8 cellular contexts compared by ENCODE assay signal in the genomic region with DNA sequence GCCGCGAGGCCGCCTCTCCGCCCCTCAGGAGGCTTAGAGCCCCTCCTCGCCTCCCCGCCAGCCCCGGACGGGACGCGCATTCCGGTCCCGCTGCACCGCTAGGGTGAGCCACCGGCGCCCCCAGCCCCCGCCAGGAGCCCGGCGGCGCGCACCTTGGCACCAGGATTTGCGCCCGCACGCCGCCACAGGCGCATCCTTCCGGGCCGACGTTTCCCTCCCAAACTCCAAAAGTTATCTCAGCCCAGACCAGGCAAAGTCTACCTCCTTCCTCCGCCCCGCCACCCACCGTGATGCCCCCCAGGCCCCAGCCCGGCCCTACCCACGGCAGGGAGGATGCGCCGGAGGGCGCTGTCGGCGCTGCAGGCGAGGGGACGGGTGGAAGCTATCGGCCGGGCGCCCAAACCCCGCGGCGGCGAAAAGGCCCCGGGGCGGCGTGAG. TPM values are rescaled to one million over a fixed set of nuclear protein-coding genes. Genes with fewer than 3 reads are reported as not detected.
DNase-seq lines count a peak whose midpoint lies in the region; ATAC-seq and TF ChIP-seq lines count a peak whose summit lies in the region.

No MANE protein-coding gene starts in this region.

- no peak overlapping the region for H2AK5ac ChIP-seq in mesendoderm (ENCODE audit: low read length)

- no peaks in the 10 kb centered on the region for H3K36me3 ChIP-seq in mesendoderm (ENCODE audit: control insufficient read depth, insufficient read depth, low read length)
- H3K36me3 ChIP-seq in suprapubic skin: no peaks in the 10 kb centered on the region

- TF ChIP-seq POLR2A in suprapubic skin (IDR thresholded peaks at IDR 0.05): no peak

- peak overlapping the region; percentile 14 for H3K4me2 ChIP-seq in mesendoderm (ENCODE audit: low read length)

- no peak overlapping the region for H4K5ac ChIP-seq in mesendoderm (ENCODE audit: low read length)

- H3K4me1 ChIP-seq in mesendoderm (ENCODE audit: control insufficient read depth, low read depth, low read length): no peaks in the 10 kb centered on the region
- H3K4me1 ChIP-seq in suprapubic skin: peaks cover 4% of the 10 kb centered on the region

- no peak overlapping the region for H3K4ac ChIP-seq in mesendoderm (ENCODE audit: low read depth, low read length)

- H3K27ac ChIP-seq in coronary artery: peak overlapping the region in 1 of 2 donors; percentile 33
- H3K27ac ChIP-seq in mesendoderm (ENCODE audit: low read depth, low read length): no peak overlapping the region
- no peak overlapping the region for H3K27ac ChIP-seq in suprapubic skin

- H2BK15ac ChIP-seq in mesendoderm (replicated peaks; ENCODE audit: low read depth): no peak overlapping the region

- H3K18ac ChIP-seq in mesendoderm (ENCODE audit: low read length): peak overlapping the region; percentile 31

- no peak overlapping the region for H2BK120ac ChIP-seq in mesendoderm (ENCODE audit: low read depth, low read length)

- ATAC-seq in SK-N-SH treated with all-trans-retinoic acid at 6 μM for 48 hours: peak; percentile 75
- ATAC-seq in HG02981 (IDR thresholded peaks at IDR 0.05; ENCODE audit: unreplicated experiment): no peak

- DNase-seq in NCI-H1092 treated with DMSO at 0.1 percent for 48 hours (lab: John Stamatoyannopoulos, UW) (peak; percentile 13), NCI-H1092 (lab: John Stamatoyannopoulos, UW) (no peak), coronary artery (ENCODE audit: low spot score) (no peak), mesendoderm (peak; percentile 52), suprapubic skin (ENCODE audit: low spot score in 2 of 2) (no peak), activated gamma-delta T cell (lab: John Stamatoyannopoulos, UW) (no peak)

- H2BK5ac ChIP-seq in mesendoderm (ENCODE audit: low read length): no peak overlapping the region

- H3K27me3 ChIP-seq in mesendoderm (ENCODE audit: insufficient read depth, low read length, poor library complexity) (no peaks in the 10 kb centered on the region), suprapubic skin (no peaks in the 10 kb centered on the region)

- H3K79me2 ChIP-seq in mesendoderm (ENCODE audit: control insufficient read depth, insufficient read depth, low read length): no peaks in the 10 kb centered on the region

- TF ChIP-seq EP300 in suprapubic skin (IDR thresholded peaks at IDR 0.05): no peak

- TF ChIP-seq CTCF in coronary artery (IDR thresholded peaks at IDR 0.05) (no peak), suprapubic skin (IDR thresholded peaks at IDR 0.05) (no peak)

- H3K4me3 ChIP-seq in coronary artery: peak overlapping the region; percentile 68
- H3K4me3 ChIP-seq in mesendoderm (ENCODE audit: low read length): peak overlapping the region; percentile 23
- peak overlapping the region; percentile 59 for H3K4me3 ChIP-seq in suprapubic skin

- H3K23ac ChIP-seq in mesendoderm (ENCODE audit: low read length): no peak overlapping the region

- H3K79me1 ChIP-seq in mesendoderm (ENCODE audit: low read length): no peaks in the 10 kb centered on the region

- H4K8ac ChIP-seq in mesendoderm (ENCODE audit: low read depth, low read length): no peak overlapping the region

- H3K9ac ChIP-seq in mesendoderm (ENCODE audit: low read length): peak overlapping the region; percentile 32

- WGBS in mesendoderm (ENCODE audit: extremely low coverage, insufficient coverage, low lambda C conversion rate): no CpG with 5 or more reads among the region's 50 CpGs
- 53% methylated on average over 11 of the region's 50 CpGs for WGBS in suprapubic skin

- no peaks in the 10 kb centered on the region for H3K9me3 ChIP-seq in suprapubic skin

- peak overlapping the region; percentile 81 for H3K56ac ChIP-seq in mesendoderm (ENCODE audit: low read length)

TF ChIP-seq in SK-N-SH treated with all-trans-retinoic acid at 6 μM for 48 hours, 23 proteins besides CTCF, POLR2A, EP300 and RAD21:
- TF ChIP-seq ZFP30 (CRISPR knock-in tag; IDR thresholded peaks at IDR 0.05): no peak
- no peak for TF ChIP-seq TCF4 (CRISPR knock-in tag; IDR thresholded peaks at IDR 0.05; ENCODE audit: borderline replicate concordance)
- TF ChIP-seq SNAI2 (CRISPR knock-in tag; IDR thresholded peaks at IDR 0.05): no peak
- no peak; the same call in 1 of the 2 replicates for TF ChIP-seq PATZ1 (CRISPR knock-in tag; IDR thresholded peaks at IDR 0.05; ENCODE audit: borderline replicate concordance)
- TF ChIP-seq ZNF8 (CRISPR knock-in tag; IDR thresholded peaks at IDR 0.05): no peak
- TF ChIP-seq ZC3H10 (CRISPR knock-in tag; IDR thresholded peaks at IDR 0.05): no peak
- TF ChIP-seq ARNTL (CRISPR knock-in tag; IDR thresholded peaks at IDR 0.05; ENCODE audit: borderline replicate concordance, low read depth): no peak
- TF ChIP-seq CSDC2 (CRISPR knock-in tag; IDR thresholded peaks at IDR 0.05): no peak
- TF ChIP-seq, protein P1, sequence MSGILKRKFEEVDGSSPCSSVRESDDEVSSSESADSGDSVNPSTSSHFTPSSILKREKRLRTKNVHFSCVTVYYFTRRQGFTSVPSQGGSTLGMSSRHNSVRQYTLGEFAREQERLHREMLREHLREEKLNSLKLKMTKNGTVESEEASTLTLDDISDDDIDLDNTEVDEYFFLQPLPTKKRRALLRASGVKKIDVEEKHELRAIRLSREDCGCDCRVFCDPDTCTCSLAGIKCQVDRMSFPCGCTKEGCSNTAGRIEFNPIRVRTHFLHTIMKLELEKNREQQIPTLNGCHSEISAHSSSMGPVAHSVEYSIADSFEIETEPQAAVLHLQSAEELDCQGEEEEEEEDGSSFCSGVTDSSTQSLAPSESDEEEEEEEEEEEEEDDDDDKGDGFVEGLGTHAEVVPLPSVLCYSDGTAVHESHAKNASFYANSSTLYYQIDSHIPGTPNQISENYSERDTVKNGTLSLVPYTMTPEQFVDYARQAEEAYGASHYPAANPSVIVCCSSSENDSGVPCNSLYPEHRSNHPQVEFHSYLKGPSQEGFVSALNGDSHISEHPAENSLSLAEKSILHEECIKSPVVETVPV (CRISPR knock-in tag; IDR thresholded peaks at IDR 0.05): no peak
- TF ChIP-seq ZNF70 (CRISPR knock-in tag; IDR thresholded peaks at IDR 0.05): no peak
- no peak for TF ChIP-seq OSR1 (CRISPR knock-in tag; IDR thresholded peaks at IDR 0.05)
- TF ChIP-seq PPARA (CRISPR knock-in tag; IDR thresholded peaks at IDR 0.05; ENCODE audit: borderline replicate concordance): no peak
- TF ChIP-seq ESRRG (CRISPR knock-in tag; IDR thresholded peaks at IDR 0.05): no peak
- no peak for TF ChIP-seq TOX (CRISPR knock-in tag; IDR thresholded peaks at IDR 0.05; ENCODE audit: borderline replicate concordance)
- no peak for TF ChIP-seq ISL1 (CRISPR knock-in tag; IDR thresholded peaks at IDR 0.05)

RNA-seq across cellular contexts. Expression of gene SCML2, which starts 0.5 kb away (rescaled TPM):
- polyA plus RNA-seq in mesendoderm (2013, experiment 1 of 2): 9.7 TPM
- polyA plus RNA-seq in mesendoderm (2013, experiment 2 of 2): 9.5 TPM
- 1 to 10 TPM; 1.1 to 3.7 (median 2.2) TPM for total RNA-seq in suprapubic skin

Comparison
In these comparisons a context has a peak if more than half of its experiments do, and no peak if none do; other contexts are left out.
1. DNase-seq: peak in NCI-H1092 treated with DMSO at 0.1 percent for 48 hours (single experiment) and mesendoderm (single experiment); none in NCI-H1092 (single experiment), coronary artery (single experiment), suprapubic skin (0 of 2) and activated gamma-delta T cell (single experiment).
2. Peak in every context shown above with its lines, with median percentiles within 50 percentile points of each other: H3K4me3 ChIP-seq.